ENCODE assay signal across 8 cellular contexts in the genomic region with DNA sequence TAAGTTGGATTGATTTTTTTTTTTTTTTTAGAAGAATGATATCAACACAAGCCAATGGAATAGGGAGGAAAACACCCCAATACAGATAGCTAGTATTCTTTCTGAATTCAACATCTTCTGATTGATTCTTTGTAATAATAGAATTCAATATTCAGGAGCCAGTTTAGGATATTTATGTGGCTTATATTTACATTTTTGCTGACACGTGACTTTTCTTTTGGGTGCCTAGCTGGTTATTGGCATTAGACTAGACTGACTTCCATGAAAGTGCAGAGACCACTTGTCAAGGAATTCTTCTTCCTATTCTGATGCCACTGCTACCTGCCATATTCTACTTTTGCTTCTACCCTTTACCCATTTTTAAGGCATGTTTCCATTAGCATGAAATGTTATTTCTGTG.
"Had no signal": no experiment of that assay in that cellular context is flagged by ENCODE, and none has a peak within 500 bp of the region (broad histone marks: within the 10 kb centered on the region; RNA-seq: fewer than 3 reads in every experiment).

No MANE protein-coding gene starts in this region.

- H3K9ac ChIP-seq: GM23248, KMS-11 had no signal

- DNase-seq: GM23248, GOT3, H9, Karpas-422, KBM-7 had no signal

- FAIRE-seq: H54, HTR-8/SVneo had no signal

- H3K27ac ChIP-seq: GM23248, KMS-11 had no signal

- H3K27ac Mint-ChIP-seq: H9 had no signal

- H3K4me3 Mint-ChIP-seq: H9 had no signal

- H2AFZ ChIP-seq: GM23248 had no signal

- H3K4me2 ChIP-seq: KMS-11 had no signal

- H3K4me3 ChIP-seq: GM23248 had no signal

- H3K9me3 Mint-ChIP-seq: H9 had no signal
